In genomic region chr12:51971679-51972423, GRCh38 we compare ENCODE assay signal across 1 cellular context.
TF ChIP-seq lines count a peak whose summit lies in the region.

No MANE protein-coding gene starts in this region.

TF ChIP-seq in GM12878, 131 proteins besides CTCF, POLR2A, EP300 and RAD21 (continued from another document):
- TF ChIP-seq CUX1 (IDR thresholded peaks at IDR 0.05; ENCODE audit: insufficient replicate concordance, low read depth, low read length) = peak; percentile 44
- TF ChIP-seq NR2F1 (conservative IDR thresholded peaks at IDR 0.05) = peak; percentile 76
- 0 out of 2 replicates have a peak, but pooled peaks have one; percentile 42 for TF ChIP-seq PAX5 (IDR thresholded peaks at IDR 0.05; ENCODE audit: borderline replicate concordance, low read depth, low read length)
- peak; percentile 5 to 30; a peak in 2 of 4 replicates for TF ChIP-seq BHLHE40 (IDR thresholded peaks at IDR 0.05; ENCODE audit: borderline replicate concordance in 1 of 2, low read depth in 2 of 2, low read length in 1 of 2)
- peak; percentile 49 for TF ChIP-seq MTA2 (IDR thresholded peaks at IDR 0.05; ENCODE audit: low read depth)
- TF ChIP-seq FOXM1 (IDR thresholded peaks at IDR 0.05; ENCODE audit: low read depth, low read length) = no peak
- TF ChIP-seq MAX (IDR thresholded peaks at IDR 0.05; ENCODE audit: low read depth, low read length) = no peak
- no peak for TF ChIP-seq PKNOX1 (IDR thresholded peaks at IDR 0.05)
- 0 out of 2 replicates have a peak, but pooled peaks have one; percentile 18 for TF ChIP-seq CREM (IDR thresholded peaks at IDR 0.05; ENCODE audit: low read depth)
- TF ChIP-seq POU2F2 (IDR thresholded peaks at IDR 0.05; ENCODE audit: borderline replicate concordance, low read depth, low read length) = peak; percentile 50; the same call in 1 of the 3 replicates
- TF ChIP-seq BCL11A (IDR thresholded peaks at IDR 0.05; ENCODE audit: low read depth, low read length) = peak; percentile 79
- TF ChIP-seq HDAC6 (IDR thresholded peaks at IDR 0.05; ENCODE audit: unreplicated experiment) = no peak
- TF ChIP-seq ATF7 (IDR thresholded peaks at IDR 0.05; ENCODE audit: low read depth) = no peak
- TF ChIP-seq TBL1XR1 (IDR thresholded peaks at IDR 0.05; ENCODE audit: low read depth, low read length) = peak; percentile 72; the same call in 1 of the 2 replicates
- peak in 1 of 2 experiments; percentile 70; a peak in 2 of 4 replicates for TF ChIP-seq ETV6 (conservative IDR thresholded peaks at IDR 0.05 in 1 of 2, IDR thresholded peaks at IDR 0.05 in 1 of 2; ENCODE audit: borderline replicate concordance in 1 of 2, low read depth in 1 of 2)
- no peak for TF ChIP-seq PAX8 (IDR thresholded peaks at IDR 0.05)
- TF ChIP-seq IRF4 (IDR thresholded peaks at IDR 0.05; ENCODE audit: low read depth, low read length) = peak; percentile 70; the same call in 1 of the 2 replicates
- peak; percentile 74 for TF ChIP-seq SPI1 (IDR thresholded peaks at IDR 0.05; ENCODE audit: borderline replicate concordance, insufficient read depth, low read depth, low read length)
